In the genomic region with DNA sequence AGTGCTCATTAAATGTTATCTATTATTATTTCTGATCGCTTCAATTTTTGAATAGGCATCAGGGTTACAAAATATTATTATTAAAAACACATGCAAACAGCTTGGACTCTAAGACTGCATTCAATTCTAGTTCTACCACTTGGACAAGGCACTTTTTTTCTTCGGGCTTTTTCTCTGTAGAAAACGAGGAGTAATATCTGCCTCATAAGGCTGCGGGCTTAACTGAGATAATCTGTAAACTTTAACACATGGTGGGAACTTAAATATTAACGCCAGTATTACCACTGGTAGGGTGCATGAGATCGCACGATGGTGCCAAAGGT, we compare ENCODE assay signal across 8 cellular contexts. TPM values are rescaled to one million over a fixed set of nuclear protein-coding genes. Genes with fewer than 3 reads are reported as not detected.
DNase-seq lines count a peak whose midpoint lies in the region; ATAC-seq, FAIRE-seq and TF ChIP-seq lines count a peak whose summit lies in the region.

No MANE protein-coding gene starts in this region.

- H3K27me3 Mint-ChIP-seq in activated naive CD8-positive, alpha-beta T cell, result no peaks in the 10 kb centered on the region

- WGBS in thyroid gland, 2 donors, result 5 to 8% methylated on average over 7 of the region's 7 CpGs

- H3K27ac ChIP-seq in kidney (ENCODE audit: low read depth in 2 of 2, low read length in 2 of 2), result peak overlapping the region in 1 of 2 donors; percentile 43
- peak overlapping the region; percentile 29 to 52 (median 51) for H3K27ac ChIP-seq in thyroid gland

- no peaks in the 10 kb centered on the region for H3K27me3 ChIP-seq in thyroid gland

- H3K4me3 ChIP-seq in kidney (ENCODE audit: low read length in 2 of 2), result peak overlapping the region; percentile 80 to 86
- H3K4me3 ChIP-seq in thyroid gland (replicated peaks in 1 of 3), result peak overlapping the region in 2 of 3 donors; percentile 30 to 66

- H3K9me3 ChIP-seq in kidney (ENCODE audit: control insufficient read depth in 1 of 2, low read length in 2 of 2) (no peaks in the 10 kb centered on the region), thyroid gland (no peaks in the 10 kb centered on the region)

- peak overlapping the region; percentile 98 for H3K4me3 Mint-ChIP-seq in activated naive CD8-positive, alpha-beta T cell

- H3K36me3 Mint-ChIP-seq in activated naive CD8-positive, alpha-beta T cell, result no peaks in the 10 kb centered on the region

- H3K4me1 ChIP-seq in kidney (ENCODE audit: control insufficient read depth in 1 of 2, insufficient read depth in 1 of 2, low read depth in 1 of 2, low read length in 2 of 2) (peaks cover 0 to 6% of the 10 kb centered on the region in 2 donors), thyroid gland (peaks cover 0 to 4% of the 10 kb centered on the region in 2 donors)

- H3K4me1 Mint-ChIP-seq in activated naive CD8-positive, alpha-beta T cell (ENCODE audit: low read depth), result peaks cover 28% of the 10 kb centered on the region

- H3K27ac Mint-ChIP-seq in activated naive CD8-positive, alpha-beta T cell, result peak overlapping the region; percentile 93

- peak overlapping the region; percentile 43 to 80 for H3K9ac ChIP-seq in kidney (ENCODE audit: low read length in 2 of 2)

- TF ChIP-seq POLR2A in thyroid gland (IDR thresholded peaks at IDR 0.05), result no peak

- DNase-seq in kidney, result no peak
- DNase-seq in thyroid gland, result no peak
- DNase-seq in DMS53 treated with DMSO at 0.1 percent for 48 hours (lab: John Stamatoyannopoulos, UW; ENCODE audit: unreplicated experiment), result no peak
- DNase-seq in SK-N-DZ (ENCODE audit: low spot score), result no peak

- intact Hi-C loops in kidney (cut with DNase I) (no loop called here), thyroid gland (cut with DNase I) (loop anchor here (10.0 kb wide), 1 partner anchor 898 kb away; no protein-coding TSS in a partner anchor)

- no peaks in the 10 kb centered on the region for H3K36me3 ChIP-seq in kidney (ENCODE audit: control insufficient read depth in 1 of 2, insufficient read depth in 2 of 2, low read length in 2 of 2)
- no peaks in the 10 kb centered on the region for H3K36me3 ChIP-seq in thyroid gland

- FAIRE-seq in kidney (lab: Jason Lieb, UNC), result no peak

- no peaks in the 10 kb centered on the region for H3K9me3 Mint-ChIP-seq in activated naive CD8-positive, alpha-beta T cell (ENCODE audit: low read depth)

- no peak for TF ChIP-seq CTCF in kidney (IDR thresholded peaks at IDR 0.05; ENCODE audit: borderline replicate concordance, extremely low read depth, insufficient read depth)
- TF ChIP-seq CTCF in thyroid gland (IDR thresholded peaks at IDR 0.05), result no peak

- peak; percentile 37 for ATAC-seq in GM18861 (IDR thresholded peaks at IDR 0.05; ENCODE audit: unreplicated experiment)
- ATAC-seq in HG02973 (IDR thresholded peaks at IDR 0.05; ENCODE audit: unreplicated experiment), result peak; percentile 41
- no peak for ATAC-seq in activated CD4-positive, CD25-positive, alpha-beta regulatory T cell treated with anti-CD3 and anti-CD28 coated beads, Interleukin-2, amount 50 U/mL, for 24 hours

RNA-seq across cellular contexts. Expression of a gene that starts 0.5 kb away (rescaled TPM):
- total RNA-seq in kidney (6.8 TPM), thyroid gland (10 to 100 TPM in 1 of 4 donors, 1 to 10 TPM in 3; 4.1 to 19.3 (median 7.6) TPM)
- polyA plus RNA-seq in kidney (ENCODE audit: insufficient read depth, low read depth, low replicate concordance), result 3.2 TPM
- 75.2 and 93.0 TPM in 2 replicates for polyA plus RNA-seq in SK-N-DZ (2014; cell fraction: cytosol; rRNA removed)
- 94.4 and 115 TPM in 2 replicates for polyA plus RNA-seq in SK-N-DZ (2014; cell fraction: nucleus; rRNA removed)

RNA-seq across cellular contexts. Expression of a gene that starts 54.0 kb away (rescaled TPM):
- total RNA-seq in kidney (42.0 TPM), thyroid gland (10 to 100 TPM in 2 of 4 donors, 1 to 10 TPM in 2; 4.3 to 14.1 (median 8.6) TPM)
- 1.0 TPM for polyA plus RNA-seq in kidney (ENCODE audit: insufficient read depth, low read depth, low replicate concordance)
- polyA plus RNA-seq in SK-N-DZ (2014; cell fraction: cytosol; rRNA removed), result 0.16 and 0.22 TPM in 2 replicates
- polyA plus RNA-seq in SK-N-DZ (2014; cell fraction: nucleus; rRNA removed), result 0.05 TPM in 1 of 2 replicates, not detected in the other

Comparison
In these comparisons a context has a peak if more than half of its experiments do, and no peak if none do; other contexts are left out.
1. ATAC-seq: peak in GM18861 (single experiment) and HG02973 (single experiment); none in activated CD4-positive, CD25-positive, alpha-beta regulatory T cell treated with anti-CD3 and anti-CD28 coated beads, Interleukin-2, amount 50 U/mL, for 24 hours (0 of 2).